In the genomic region with DNA sequence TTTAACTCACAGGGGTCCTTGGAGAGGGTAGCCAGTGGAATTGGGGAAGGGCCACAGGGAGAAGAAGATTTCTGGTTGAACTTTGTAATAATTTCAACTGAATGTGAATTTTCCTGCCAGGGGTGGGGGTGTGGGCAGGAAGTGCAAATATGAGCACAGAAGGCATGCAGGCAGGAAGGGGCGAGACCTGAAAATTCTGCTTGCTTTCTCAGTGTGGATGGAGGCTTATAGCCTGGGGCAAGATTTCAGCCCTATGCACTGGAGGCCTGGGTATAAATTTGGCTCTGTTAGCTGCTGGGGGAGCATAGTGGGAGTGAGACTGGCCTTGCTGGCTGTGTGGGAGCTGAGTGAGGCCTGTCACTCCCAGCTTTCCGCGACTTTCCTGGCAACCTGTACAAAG, we compare ENCODE assay signal across 21 cellular contexts.
"Had no signal": no experiment of that assay in that cellular context is flagged by ENCODE, and none has a peak within 500 bp of the region (broad histone marks: within the 10 kb centered on the region; RNA-seq: fewer than 3 reads in every experiment).

No MANE protein-coding gene starts in this region.

- H3K27ac Mint-ChIP-seq: activated CD4-positive, alpha-beta memory T cell treated with anti-CD3 and anti-CD28 coated beads for 36 hours; activated naive CD8-positive, alpha-beta T cell; activated T-helper 1 cell treated with anti-CD3 and anti-CD28 coated beads, Interleukin-12 subunit alpha, Interleukin-12 subunit beta, Interleukin-2, Interleukin-4 antibody, amounts not matched to agents 30 ng/mL and 10 ng/mL and 1 ng/mL, durations not matched to agents 14 hours and 24 hours and 36 hours; immature natural killer cell; naive B cell; T-helper 2 cell treated with Interferon-gamma antibody and Interleukin-4, amounts not matched to agents 5 μg/mL and 100 μg/mL, for 36 hours; WTC11 had no signal

- H3K9me3 ChIP-seq: vagina had no signal

- H3K36me3 ChIP-seq: gastroesophageal sphincter, heart right ventricle, tibial nerve, vagina had no signal

- ATAC-seq: gastroesophageal sphincter; heart right ventricle; mucosa of descending colon; stimulated activated naive CD8-positive, alpha-beta T cell treated with anti-CD3 and anti-CD28 coated beads, Interleukin-15, Interleukin-2, amounts not matched to agents 100 U/mL and 50 U/mL, for 24 hours; WTC11 had no signal

- H3K36me3 Mint-ChIP-seq: immature natural killer cell had no signal

- H3K4me3 Mint-ChIP-seq: activated CD4-positive, alpha-beta memory T cell treated with anti-CD3 and anti-CD28 coated beads for 36 hours; activated naive CD8-positive, alpha-beta T cell; activated T-helper 1 cell treated with anti-CD3 and anti-CD28 coated beads, Interleukin-12 subunit alpha, Interleukin-12 subunit beta, Interleukin-2, Interleukin-4 antibody, amounts not matched to agents 30 ng/mL and 10 ng/mL and 1 ng/mL, durations not matched to agents 14 hours and 24 hours and 36 hours; immature natural killer cell; naive B cell; neural crest cell; T-helper 2 cell treated with Interferon-gamma antibody and Interleukin-4, amounts not matched to agents 5 μg/mL and 100 μg/mL, for 36 hours; WTC11 had no signal

- H3K4me1 ChIP-seq: gastroesophageal sphincter, heart right ventricle, tibial nerve, vagina had no signal

- H3K27me3 ChIP-seq: gastroesophageal sphincter, heart right ventricle, tibial nerve, vagina had no signal

- H3K4me1 Mint-ChIP-seq: immature natural killer cell, naive B cell had no signal

- H3K27ac ChIP-seq: dorsolateral prefrontal cortex, gastroesophageal sphincter, heart right ventricle, tibial nerve, vagina had no signal

- DNase-seq: activated CD4-positive, alpha-beta memory T cell treated with anti-CD3 and anti-CD28 coated beads for 36 hours; activated CD4-positive, alpha-beta T cell treated with anti-CD3 and anti-CD28 coated beads for 4 hours; activated gamma-delta T cell treated with Interleukin-2 at 50 U/mL for 16 hours; activated T-cell treated with anti-CD3 and anti-CD28 coated beads for 4 hours; amygdala; dorsolateral prefrontal cortex; erythroblast; heart right ventricle; immature natural killer cell; mesenchymal stem cell; mucosa of descending colon; naive B cell; stimulated activated naive CD8-positive, alpha-beta T cell treated with anti-CD3 and anti-CD28 coated beads, Interleukin-15, Interleukin-2, amounts not matched to agents 100 U/mL and 50 U/mL, for 24 hours had no signal

- H3K4me3 ChIP-seq: dorsolateral prefrontal cortex, gastroesophageal sphincter, heart right ventricle, mucosa of descending colon, tibial nerve, vagina had no signal
